Comparison of ENCODE assay signal across 9 cellular contexts in genomic region chr11:128210148-128210940, GRCh38.
DNase-seq lines count a peak whose midpoint lies in the region; ATAC-seq and TF ChIP-seq lines count a peak whose summit lies in the region.
"Had no signal": no experiment of that assay in that cellular context is flagged by ENCODE, and none has a peak within 500 bp of the region (broad histone marks: within the 10 kb centered on the region; RNA-seq: fewer than 3 reads in every experiment).

No MANE protein-coding gene starts in this region.

- DNase-seq in ELR (ENCODE audit: low read depth) (peak; percentile 99), NT2/D1 (ENCODE audit: low read depth, low spot score) (peak; percentile 57), fibroblast of lung (ENCODE audit: low read depth in 2 of 2) (peak; percentile 92 to 98), trophoblast cell (peak; percentile 85 to 96), BE2C (no peak), NCI-H748 (lab: John Stamatoyannopoulos, UW; ENCODE audit: unreplicated experiment) (no peak)
- DNase-seq: NCI-H748 treated with DMSO at 0.1 percent for 48 hours had no signal

- H3K36me3 ChIP-seq in NT2/D1 (ENCODE audit: insufficient read depth, insufficient read length, low read length) (no peaks in the 10 kb centered on the region), fibroblast of lung (ENCODE audit: control insufficient read depth, insufficient read depth, low read length) (no peaks in the 10 kb centered on the region), trophoblast cell (ENCODE audit: control insufficient read depth in 1 of 2, insufficient read depth in 2 of 2, low read length in 2 of 2) (peaks cover under 1 to 3% of the 10 kb centered on the region in 2 experiments), BE2C (no peaks in the 10 kb centered on the region)

- peaks cover 31% of the 10 kb centered on the region for H3K79me1 ChIP-seq in trophoblast cell (ENCODE audit: low read length)

- peaks cover 13% of the 10 kb centered on the region for H3K9me3 ChIP-seq in NT2/D1 (ENCODE audit: insufficient read depth, low read length)
- H3K9me3 ChIP-seq in fibroblast of lung (ENCODE audit: control insufficient read depth, insufficient read depth, low read depth, low read length), result no peaks in the 10 kb centered on the region
- H3K9me3 ChIP-seq in trophoblast cell (ENCODE audit: insufficient read depth, low read depth, low read length), result peaks cover 6% of the 10 kb centered on the region
- H3K9me3 ChIP-seq in BE2C, result no peaks in the 10 kb centered on the region; the same call in 1 of the 2 replicates

- no peak overlapping the region for H3K4ac ChIP-seq in trophoblast cell (ENCODE audit: low read depth, low read length)

- no peak for TF ChIP-seq CTCF in fibroblast of lung (conservative IDR thresholded peaks at IDR 0.05 in 1 of 2, IDR thresholded peaks at IDR 0.05 in 1 of 2; ENCODE audit: low read depth in 1 of 2, low read length in 2 of 2)
- TF ChIP-seq CTCF in BE2C (IDR thresholded peaks at IDR 0.05; ENCODE audit: low read depth, low read length), result no peak

- no peak overlapping the region for H3K23ac ChIP-seq in trophoblast cell (ENCODE audit: low read length)

- H4K91ac ChIP-seq in trophoblast cell (ENCODE audit: low read depth, low read length), result no peak overlapping the region

- H4K20me1 ChIP-seq in fibroblast of lung (ENCODE audit: control insufficient read depth, extremely low read depth, insufficient read depth, low read length), result no peaks in the 10 kb centered on the region

- H3K18ac ChIP-seq in trophoblast cell (ENCODE audit: low read length), result no peak overlapping the region

- H3K9ac ChIP-seq in NT2/D1 (ENCODE audit: insufficient read length, low read depth) (no peak overlapping the region), fibroblast of lung (ENCODE audit: insufficient read depth, low read length) (no peak overlapping the region), trophoblast cell (ENCODE audit: low read length) (no peak overlapping the region)

- H3K27me3 ChIP-seq in NT2/D1 (ENCODE audit: insufficient read depth, insufficient read length), result no peaks in the 10 kb centered on the region
- no peaks in the 10 kb centered on the region for H3K27me3 ChIP-seq in fibroblast of lung (ENCODE audit: control insufficient read depth, insufficient read depth, low read length)
- no peaks in the 10 kb centered on the region for H3K27me3 ChIP-seq in trophoblast cell (ENCODE audit: insufficient read depth, low read length)
- H3K27me3 ChIP-seq in BE2C, result no peaks in the 10 kb centered on the region

- no peak overlapping the region for H3K27ac ChIP-seq in fibroblast of lung (ENCODE audit: insufficient read depth, low read length)
- H3K27ac ChIP-seq in trophoblast cell (ENCODE audit: low read depth, low read length), result peak overlapping the region; percentile 92

- no peak overlapping the region for H2BK12ac ChIP-seq in trophoblast cell (ENCODE audit: low read length)

- no peaks in the 10 kb centered on the region for H3K79me2 ChIP-seq in fibroblast of lung (ENCODE audit: control insufficient read depth, insufficient read depth, low read length)
- H3K79me2 ChIP-seq in trophoblast cell (ENCODE audit: control insufficient read depth, insufficient read depth, low read length, poor library complexity), result peaks cover 6% of the 10 kb centered on the region

- ATAC-seq in GM21360 (IDR thresholded peaks at IDR 0.05; ENCODE audit: unreplicated experiment) (no peak), GM21423 (IDR thresholded peaks at IDR 0.05; ENCODE audit: unreplicated experiment) (no peak)

- no peak overlapping the region for H3K4me3 ChIP-seq in NT2/D1 (ENCODE audit: insufficient read length, low read depth)
- H3K4me3 ChIP-seq in fibroblast of lung (replicated peaks in 1 of 4; ENCODE audit: control extremely low read depth in 1 of 4, insufficient read depth in 1 of 4, low read depth in 3 of 4, low read length in 4 of 4), result no peak overlapping the region
- no peak overlapping the region for H3K4me3 ChIP-seq in trophoblast cell (ENCODE audit: low read depth, low read length)
- H3K4me3 ChIP-seq in BE2C (ENCODE audit: low read depth, low read length), result no peak overlapping the region

- no peak overlapping the region for H4K12ac ChIP-seq in trophoblast cell (ENCODE audit: low read depth, low read length)

- H2BK120ac ChIP-seq in trophoblast cell (ENCODE audit: insufficient read depth, low read length, poor library complexity), result no peak overlapping the region

- H2AFZ ChIP-seq in fibroblast of lung (ENCODE audit: low read length) (no peak overlapping the region), trophoblast cell (ENCODE audit: insufficient read depth, low read length, poor library complexity) (no peak overlapping the region)

- H3K4me1 ChIP-seq in NT2/D1 (ENCODE audit: insufficient read depth, insufficient read length) (no peaks in the 10 kb centered on the region), fibroblast of lung (ENCODE audit: control insufficient read depth, extremely low read depth, insufficient read depth, low read length) (peaks cover 18% of the 10 kb centered on the region), trophoblast cell (ENCODE audit: control insufficient read depth in 1 of 2, insufficient read depth in 2 of 2, low read length in 2 of 2) (peaks cover 9 to 12% of the 10 kb centered on the region in 2 experiments), BE2C (no peaks in the 10 kb centered on the region)

- H3K4me2 ChIP-seq in fibroblast of lung (ENCODE audit: extremely low read depth, insufficient read depth, low read length), result no peak overlapping the region
- H3K4me2 ChIP-seq in trophoblast cell (ENCODE audit: low read length), result peak overlapping the region; percentile 56

- H2BK5ac ChIP-seq in trophoblast cell (ENCODE audit: low read depth, low read length, poor library complexity), result peak overlapping the region; percentile 64

- no peak overlapping the region for H3K14ac ChIP-seq in trophoblast cell (ENCODE audit: low read length)

- WGBS in trophoblast cell (ENCODE audit: extremely low coverage, insufficient coverage, insufficient read length), result no CpG with 5 or more reads among the region's 3 CpGs

- H2AK5ac ChIP-seq in trophoblast cell (ENCODE audit: low read length), result no peak overlapping the region

- H4K8ac ChIP-seq in trophoblast cell (ENCODE audit: low read depth, low read length), result no peak overlapping the region

Comparison
In these comparisons a context has a peak if more than half of its experiments do, and no peak if none do; other contexts are left out.
1. DNase-seq: peak in ELR (single experiment), NT2/D1 (single experiment), fibroblast of lung (2 of 2) and trophoblast cell (2 of 2); none in BE2C (single experiment) and NCI-H748 (single experiment).